ENCODE assay signal across 1 cellular context in genomic region chr9:105694320-105694847, GRCh38.
TF ChIP-seq lines count a peak whose summit lies in the region.

TSS of gene TMEM38B (plus strand) at chr9:105694541. CDS start at chr9:105694661, 120 bp downstream.

TF ChIP-seq in K562, 482 proteins besides CTCF, POLR2A, EP300 and RAD21 (continued from another document and continues in another):
- TF ChIP-seq POLR2B (IDR thresholded peaks at IDR 0.05; ENCODE audit: low read depth, partially characterized antibody) (peak; percentile 59), FOXA1 (IDR thresholded peaks at IDR 0.05; ENCODE audit: borderline replicate concordance) (no peak), ZC3H8 (IDR thresholded peaks at IDR 0.05) (no peak), ZNF280B (CRISPR knock-in tag; IDR thresholded peaks at IDR 0.05) (no peak), ZNF668 (CRISPR knock-in tag; IDR thresholded peaks at IDR 0.05) (no peak), ZNF197 (CRISPR knock-in tag; IDR thresholded peaks at IDR 0.05; ENCODE audit: low read depth) (no peak), SMAD2 (IDR thresholded peaks at IDR 0.05; ENCODE audit: low read depth, low read length) (no peak), ZNF316 (IDR thresholded peaks at IDR 0.05) (no peak), ZNF436 (CRISPR knock-in tag; IDR thresholded peaks at IDR 0.05) (no peak), ZFP36 (IDR thresholded peaks at IDR 0.05; ENCODE audit: low read depth, low read length, partially characterized antibody) (no peak), ZNF395 (CRISPR knock-in tag; IDR thresholded peaks at IDR 0.05) (peak; percentile 58; the same call in 1 of the 2 replicates), CC2D1A (IDR thresholded peaks at IDR 0.05) (no peak), XRCC5 (IDR thresholded peaks at IDR 0.05; ENCODE audit: low read depth, low read length) (no peak), MTA2 (IDR thresholded peaks at IDR 0.05; ENCODE audit: low read depth) (no peak), CXXC5 (CRISPR knock-in tag; IDR thresholded peaks at IDR 0.05) (peak; percentile 59), SMARCE1 (IDR thresholded peaks at IDR 0.05) (no peak), ZNF175 (CRISPR knock-in tag; IDR thresholded peaks at IDR 0.05; ENCODE audit: low read depth) (no peak), NR0B1 (IDR thresholded peaks at IDR 0.05; ENCODE audit: partially characterized antibody) (no peak), FOXP1 (CRISPR knock-in tag; IDR thresholded peaks at IDR 0.05) (no peak), POLR3A (IDR thresholded peaks at IDR 0.05; ENCODE audit: borderline replicate concordance, extremely low read depth, insufficient read depth, insufficient read length) (no peak), ZNF780A (CRISPR knock-in tag; IDR thresholded peaks at IDR 0.05) (no peak), RBM14 (IDR thresholded peaks at IDR 0.05; ENCODE audit: borderline replicate concordance, insufficient read depth, low read depth, low read length) (no peak), NONO (IDR thresholded peaks at IDR 0.05; ENCODE audit: low read depth in 2 of 2, low read length in 1 of 2) (0 out of 4 replicates have a peak, but pooled peaks of 1 of the 2 experiments have one; percentile 20), WHSC1 (IDR thresholded peaks at IDR 0.05; ENCODE audit: low read length) (no peak), NRF1 (conservative IDR thresholded peaks at IDR 0.05 in 1 of 2, IDR thresholded peaks at IDR 0.05 in 1 of 2) (peak; percentile 88 to 91), L3MBTL2 (IDR thresholded peaks at IDR 0.05) (no peak), LARP7 (IDR thresholded peaks at IDR 0.05) (no peak), ZFX (CRISPR knock-in tag; IDR thresholded peaks at IDR 0.05) (no peak), HNRNPL (IDR thresholded peaks at IDR 0.05; ENCODE audit: low read depth, low read length) (no peak), CEBPG (CRISPR knock-in tag; IDR thresholded peaks at IDR 0.05) (no peak), CEBPG (tag; conservative IDR thresholded peaks at IDR 0.05 in 1 of 2, IDR thresholded peaks at IDR 0.05 in 1 of 2) (no peak), BHLHE40 (IDR thresholded peaks at IDR 0.05; ENCODE audit: low read length) (no peak), TAF7 (tag; IDR thresholded peaks at IDR 0.05) (no peak), JUN (IDR thresholded peaks at IDR 0.05; ENCODE audit: borderline replicate concordance, low read depth, low read length) (no peak), JUN (CRISPR knock-in tag; IDR thresholded peaks at IDR 0.05; ENCODE audit: borderline replicate concordance) (no peak), POLR2G (IDR thresholded peaks at IDR 0.05; ENCODE audit: low read depth, low read length) (peak; percentile 82)
- TF ChIP-seq, protein P1, sequence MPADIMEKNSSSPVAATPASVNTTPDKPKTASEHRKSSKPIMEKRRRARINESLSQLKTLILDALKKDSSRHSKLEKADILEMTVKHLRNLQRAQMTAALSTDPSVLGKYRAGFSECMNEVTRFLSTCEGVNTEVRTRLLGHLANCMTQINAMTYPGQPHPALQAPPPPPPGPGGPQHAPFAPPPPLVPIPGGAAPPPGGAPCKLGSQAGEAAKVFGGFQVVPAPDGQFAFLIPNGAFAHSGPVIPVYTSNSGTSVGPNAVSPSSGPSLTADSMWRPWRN (IDR thresholded peaks at IDR 0.05; ENCODE audit: low read depth), result no peak
- TF ChIP-seq, protein P2, sequence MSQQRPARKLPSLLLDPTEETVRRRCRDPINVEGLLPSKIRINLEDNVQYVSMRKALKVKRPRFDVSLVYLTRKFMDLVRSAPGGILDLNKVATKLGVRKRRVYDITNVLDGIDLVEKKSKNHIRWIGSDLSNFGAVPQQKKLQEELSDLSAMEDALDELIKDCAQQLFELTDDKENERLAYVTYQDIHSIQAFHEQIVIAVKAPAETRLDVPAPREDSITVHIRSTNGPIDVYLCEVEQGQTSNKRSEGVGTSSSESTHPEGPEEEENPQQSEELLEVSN (IDR thresholded peaks at IDR 0.05; ENCODE audit: borderline replicate concordance in 1 of 2, extremely low read depth in 1 of 2, insufficient read depth in 1 of 2, insufficient read length in 1 of 2, low read depth in 1 of 2, low read length in 1 of 2, poor library complexity in 1 of 2, severe bottlenecking in 1 of 2), result peak in 1 of 2 experiments; percentile 77
- TF ChIP-seq, protein P3, sequence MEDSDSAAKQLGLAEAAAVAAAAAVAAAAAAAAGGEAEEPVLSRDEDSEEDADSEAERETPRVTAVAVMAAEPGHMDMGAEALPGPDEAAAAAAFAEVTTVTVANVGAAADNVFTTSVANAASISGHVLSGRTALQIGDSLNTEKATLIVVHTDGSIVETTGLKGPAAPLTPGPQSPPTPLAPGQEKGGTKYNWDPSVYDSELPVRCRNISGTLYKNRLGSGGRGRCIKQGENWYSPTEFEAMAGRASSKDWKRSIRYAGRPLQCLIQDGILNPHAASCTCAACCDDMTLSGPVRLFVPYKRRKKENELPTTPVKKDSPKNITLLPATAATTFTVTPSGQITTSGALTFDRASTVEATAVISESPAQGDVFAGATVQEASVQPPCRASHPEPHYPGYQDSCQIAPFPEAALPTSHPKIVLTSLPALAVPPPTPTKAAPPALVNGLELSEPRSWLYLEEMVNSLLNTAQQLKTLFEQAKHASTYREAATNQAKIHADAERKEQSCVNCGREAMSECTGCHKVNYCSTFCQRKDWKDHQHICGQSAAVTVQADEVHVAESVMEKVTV (CRISPR knock-in tag; IDR thresholded peaks at IDR 0.05), result no peak
- TF ChIP-seq, protein P4, sequence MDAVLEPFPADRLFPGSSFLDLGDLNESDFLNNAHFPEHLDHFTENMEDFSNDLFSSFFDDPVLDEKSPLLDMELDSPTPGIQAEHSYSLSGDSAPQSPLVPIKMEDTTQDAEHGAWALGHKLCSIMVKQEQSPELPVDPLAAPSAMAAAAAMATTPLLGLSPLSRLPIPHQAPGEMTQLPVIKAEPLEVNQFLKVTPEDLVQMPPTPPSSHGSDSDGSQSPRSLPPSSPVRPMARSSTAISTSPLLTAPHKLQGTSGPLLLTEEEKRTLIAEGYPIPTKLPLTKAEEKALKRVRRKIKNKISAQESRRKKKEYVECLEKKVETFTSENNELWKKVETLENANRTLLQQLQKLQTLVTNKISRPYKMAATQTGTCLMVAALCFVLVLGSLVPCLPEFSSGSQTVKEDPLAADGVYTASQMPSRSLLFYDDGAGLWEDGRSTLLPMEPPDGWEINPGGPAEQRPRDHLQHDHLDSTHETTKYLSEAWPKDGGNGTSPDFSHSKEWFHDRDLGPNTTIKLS (IDR thresholded peaks at IDR 0.05; ENCODE audit: borderline replicate concordance, low read depth), result no peak
- TF ChIP-seq, protein P5, sequence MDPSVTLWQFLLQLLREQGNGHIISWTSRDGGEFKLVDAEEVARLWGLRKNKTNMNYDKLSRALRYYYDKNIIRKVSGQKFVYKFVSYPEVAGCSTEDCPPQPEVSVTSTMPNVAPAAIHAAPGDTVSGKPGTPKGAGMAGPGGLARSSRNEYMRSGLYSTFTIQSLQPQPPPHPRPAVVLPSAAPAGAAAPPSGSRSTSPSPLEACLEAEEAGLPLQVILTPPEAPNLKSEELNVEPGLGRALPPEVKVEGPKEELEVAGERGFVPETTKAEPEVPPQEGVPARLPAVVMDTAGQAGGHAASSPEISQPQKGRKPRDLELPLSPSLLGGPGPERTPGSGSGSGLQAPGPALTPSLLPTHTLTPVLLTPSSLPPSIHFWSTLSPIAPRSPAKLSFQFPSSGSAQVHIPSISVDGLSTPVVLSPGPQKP (CRISPR knock-in tag; IDR thresholded peaks at IDR 0.05), result no peak
- TF ChIP-seq, protein P6, sequence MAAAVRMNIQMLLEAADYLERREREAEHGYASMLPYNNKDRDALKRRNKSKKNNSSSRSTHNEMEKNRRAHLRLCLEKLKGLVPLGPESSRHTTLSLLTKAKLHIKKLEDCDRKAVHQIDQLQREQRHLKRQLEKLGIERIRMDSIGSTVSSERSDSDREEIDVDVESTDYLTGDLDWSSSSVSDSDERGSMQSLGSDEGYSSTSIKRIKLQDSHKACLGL (CRISPR knock-in tag; IDR thresholded peaks at IDR 0.05; ENCODE audit: borderline replicate concordance, poor library complexity, severe bottlenecking), result no peak
